In the genomic region with DNA sequence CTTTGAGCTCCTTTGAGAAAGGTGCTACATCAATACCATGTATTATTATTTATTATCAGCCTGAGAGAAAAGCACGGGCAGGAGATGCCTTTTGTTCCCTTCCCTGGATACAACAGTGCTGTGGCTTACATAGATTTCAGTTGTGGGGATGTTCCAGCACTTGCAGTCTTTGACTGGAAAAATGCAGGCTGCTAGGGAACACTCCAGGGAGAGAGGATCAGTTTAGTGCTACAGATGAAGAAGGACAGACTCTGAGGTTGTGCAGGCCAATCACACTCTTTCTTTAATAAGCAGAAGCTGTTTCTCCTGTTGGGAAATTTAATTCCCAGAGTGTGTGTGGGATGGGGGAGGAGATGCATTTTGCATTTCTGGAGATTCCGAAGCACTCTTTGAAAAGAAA, we compare ENCODE assay signal across 2 cellular contexts.
TF ChIP-seq lines count a peak whose summit lies in the region.

No MANE protein-coding gene starts in this region.

TF ChIP-seq in GM23338, 12 proteins besides CTCF, POLR2A, EP300 and RAD21:
- TF ChIP-seq, protein P1, sequence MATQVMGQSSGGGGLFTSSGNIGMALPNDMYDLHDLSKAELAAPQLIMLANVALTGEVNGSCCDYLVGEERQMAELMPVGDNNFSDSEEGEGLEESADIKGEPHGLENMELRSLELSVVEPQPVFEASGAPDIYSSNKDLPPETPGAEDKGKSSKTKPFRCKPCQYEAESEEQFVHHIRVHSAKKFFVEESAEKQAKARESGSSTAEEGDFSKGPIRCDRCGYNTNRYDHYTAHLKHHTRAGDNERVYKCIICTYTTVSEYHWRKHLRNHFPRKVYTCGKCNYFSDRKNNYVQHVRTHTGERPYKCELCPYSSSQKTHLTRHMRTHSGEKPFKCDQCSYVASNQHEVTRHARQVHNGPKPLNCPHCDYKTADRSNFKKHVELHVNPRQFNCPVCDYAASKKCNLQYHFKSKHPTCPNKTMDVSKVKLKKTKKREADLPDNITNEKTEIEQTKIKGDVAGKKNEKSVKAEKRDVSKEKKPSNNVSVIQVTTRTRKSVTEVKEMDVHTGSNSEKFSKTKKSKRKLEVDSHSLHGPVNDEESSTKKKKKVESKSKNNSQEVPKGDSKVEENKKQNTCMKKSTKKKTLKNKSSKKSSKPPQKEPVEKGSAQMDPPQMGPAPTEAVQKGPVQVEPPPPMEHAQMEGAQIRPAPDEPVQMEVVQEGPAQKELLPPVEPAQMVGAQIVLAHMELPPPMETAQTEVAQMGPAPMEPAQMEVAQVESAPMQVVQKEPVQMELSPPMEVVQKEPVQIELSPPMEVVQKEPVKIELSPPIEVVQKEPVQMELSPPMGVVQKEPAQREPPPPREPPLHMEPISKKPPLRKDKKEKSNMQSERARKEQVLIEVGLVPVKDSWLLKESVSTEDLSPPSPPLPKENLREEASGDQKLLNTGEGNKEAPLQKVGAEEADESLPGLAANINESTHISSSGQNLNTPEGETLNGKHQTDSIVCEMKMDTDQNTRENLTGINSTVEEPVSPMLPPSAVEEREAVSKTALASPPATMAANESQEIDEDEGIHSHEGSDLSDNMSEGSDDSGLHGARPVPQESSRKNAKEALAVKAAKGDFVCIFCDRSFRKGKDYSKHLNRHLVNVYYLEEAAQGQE (IDR thresholded peaks at IDR 0.05; ENCODE audit: unreplicated experiment): no peak
- TF ChIP-seq, protein P2, sequence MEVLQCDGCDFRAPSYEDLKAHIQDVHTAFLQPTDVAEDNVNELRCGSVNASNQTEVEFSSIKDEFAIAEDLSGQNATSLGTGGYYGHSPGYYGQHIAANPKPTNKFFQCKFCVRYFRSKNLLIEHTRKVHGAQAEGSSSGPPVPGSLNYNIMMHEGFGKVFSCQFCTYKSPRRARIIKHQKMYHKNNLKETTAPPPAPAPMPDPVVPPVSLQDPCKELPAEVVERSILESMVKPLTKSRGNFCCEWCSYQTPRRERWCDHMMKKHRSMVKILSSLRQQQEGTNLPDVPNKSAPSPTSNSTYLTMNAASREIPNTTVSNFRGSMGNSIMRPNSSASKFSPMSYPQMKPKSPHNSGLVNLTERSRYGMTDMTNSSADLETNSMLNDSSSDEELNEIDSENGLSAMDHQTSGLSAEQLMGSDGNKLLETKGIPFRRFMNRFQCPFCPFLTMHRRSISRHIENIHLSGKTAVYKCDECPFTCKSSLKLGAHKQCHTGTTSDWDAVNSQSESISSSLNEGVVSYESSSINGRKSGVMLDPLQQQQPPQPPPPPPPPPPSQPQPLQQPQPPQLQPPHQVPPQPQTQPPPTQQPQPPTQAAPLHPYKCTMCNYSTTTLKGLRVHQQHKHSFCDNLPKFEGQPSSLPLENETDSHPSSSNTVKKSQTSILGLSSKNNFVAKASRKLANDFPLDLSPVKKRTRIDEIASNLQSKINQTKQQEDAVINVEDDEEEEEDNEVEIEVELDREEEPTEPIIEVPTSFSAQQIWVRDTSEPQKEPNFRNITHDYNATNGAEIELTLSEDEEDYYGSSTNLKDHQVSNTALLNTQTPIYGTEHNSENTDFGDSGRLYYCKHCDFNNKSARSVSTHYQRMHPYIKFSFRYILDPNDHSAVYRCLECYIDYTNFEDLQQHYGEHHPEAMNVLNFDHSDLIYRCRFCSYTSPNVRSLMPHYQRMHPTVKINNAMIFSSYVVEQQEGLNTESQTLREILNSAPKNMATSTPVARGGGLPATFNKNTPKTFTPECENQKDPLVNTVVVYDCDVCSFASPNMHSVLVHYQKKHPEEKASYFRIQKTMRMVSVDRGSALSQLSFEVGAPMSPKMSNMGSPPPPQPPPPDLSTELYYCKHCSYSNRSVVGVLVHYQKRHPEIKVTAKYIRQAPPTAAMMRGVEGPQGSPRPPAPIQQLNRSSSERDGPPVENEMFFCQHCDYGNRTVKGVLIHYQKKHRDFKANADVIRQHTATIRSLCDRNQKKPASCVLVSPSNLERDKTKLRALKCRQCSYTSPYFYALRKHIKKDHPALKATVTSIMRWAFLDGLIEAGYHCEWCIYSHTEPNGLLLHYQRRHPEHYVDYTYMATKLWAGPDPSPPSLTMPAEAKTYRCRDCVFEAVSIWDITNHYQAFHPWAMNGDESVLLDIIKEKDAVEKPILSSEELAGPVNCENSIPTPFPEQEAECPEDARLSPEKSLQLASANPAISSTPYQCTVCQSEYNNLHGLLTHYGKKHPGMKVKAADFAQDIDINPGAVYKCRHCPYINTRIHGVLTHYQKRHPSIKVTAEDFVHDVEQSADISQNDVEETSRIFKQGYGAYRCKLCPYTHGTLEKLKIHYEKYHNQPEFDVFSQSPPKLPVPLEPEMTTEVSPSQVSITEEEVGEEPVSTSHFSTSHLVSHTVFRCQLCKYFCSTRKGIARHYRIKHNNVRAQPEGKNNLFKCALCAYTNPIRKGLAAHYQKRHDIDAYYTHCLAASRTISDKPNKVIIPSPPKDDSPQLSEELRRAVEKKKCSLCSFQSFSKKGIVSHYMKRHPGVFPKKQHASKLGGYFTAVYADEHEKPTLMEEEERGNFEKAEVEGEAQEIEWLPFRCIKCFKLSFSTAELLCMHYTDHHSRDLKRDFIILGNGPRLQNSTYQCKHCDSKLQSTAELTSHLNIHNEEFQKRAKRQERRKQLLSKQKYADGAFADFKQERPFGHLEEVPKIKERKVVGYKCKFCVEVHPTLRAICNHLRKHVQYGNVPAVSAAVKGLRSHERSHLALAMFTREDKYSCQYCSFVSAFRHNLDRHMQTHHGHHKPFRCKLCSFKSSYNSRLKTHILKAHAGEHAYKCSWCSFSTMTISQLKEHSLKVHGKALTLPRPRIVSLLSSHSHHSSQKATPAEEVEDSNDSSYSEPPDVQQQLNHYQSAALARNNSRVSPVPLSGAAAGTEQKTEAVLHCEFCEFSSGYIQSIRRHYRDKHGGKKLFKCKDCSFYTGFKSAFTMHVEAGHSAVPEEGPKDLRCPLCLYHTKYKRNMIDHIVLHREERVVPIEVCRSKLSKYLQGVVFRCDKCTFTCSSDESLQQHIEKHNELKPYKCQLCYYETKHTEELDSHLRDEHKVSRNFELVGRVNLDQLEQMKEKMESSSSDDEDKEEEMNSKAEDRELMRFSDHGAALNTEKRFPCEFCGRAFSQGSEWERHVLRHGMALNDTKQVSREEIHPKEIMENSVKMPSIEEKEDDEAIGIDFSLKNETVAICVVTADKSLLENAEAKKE (CRISPR knock-in tag; IDR thresholded peaks at IDR 0.05): no peak
- TF ChIP-seq EZH2phosphoT487 (IDR thresholded peaks at IDR 0.05; ENCODE audit: unreplicated experiment) (no peak), CREB1 (CRISPR knock-in tag; IDR thresholded peaks at IDR 0.05; ENCODE audit: low read depth) (no peak), ZNF114 (CRISPR knock-in tag; IDR thresholded peaks at IDR 0.05) (no peak), JUNB (IDR thresholded peaks at IDR 0.05; ENCODE audit: unreplicated experiment) (no peak), POLR2AphosphoS5 (IDR thresholded peaks at IDR 0.05; ENCODE audit: low read depth) (no peak), EZH2 (IDR thresholded peaks at IDR 0.05; ENCODE audit: low read depth, unreplicated experiment) (no peak)
- TF ChIP-seq, protein P3, sequence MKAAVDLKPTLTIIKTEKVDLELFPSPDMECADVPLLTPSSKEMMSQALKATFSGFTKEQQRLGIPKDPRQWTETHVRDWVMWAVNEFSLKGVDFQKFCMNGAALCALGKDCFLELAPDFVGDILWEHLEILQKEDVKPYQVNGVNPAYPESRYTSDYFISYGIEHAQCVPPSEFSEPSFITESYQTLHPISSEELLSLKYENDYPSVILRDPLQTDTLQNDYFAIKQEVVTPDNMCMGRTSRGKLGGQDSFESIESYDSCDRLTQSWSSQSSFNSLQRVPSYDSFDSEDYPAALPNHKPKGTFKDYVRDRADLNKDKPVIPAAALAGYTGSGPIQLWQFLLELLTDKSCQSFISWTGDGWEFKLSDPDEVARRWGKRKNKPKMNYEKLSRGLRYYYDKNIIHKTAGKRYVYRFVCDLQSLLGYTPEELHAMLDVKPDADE (IDR thresholded peaks at IDR 0.05): no peak

TF ChIP-seq in WTC11, 78 proteins besides CTCF, POLR2A, EP300 and RAD21 (continued from another document and continues in another):
- TF ChIP-seq, protein P4, sequence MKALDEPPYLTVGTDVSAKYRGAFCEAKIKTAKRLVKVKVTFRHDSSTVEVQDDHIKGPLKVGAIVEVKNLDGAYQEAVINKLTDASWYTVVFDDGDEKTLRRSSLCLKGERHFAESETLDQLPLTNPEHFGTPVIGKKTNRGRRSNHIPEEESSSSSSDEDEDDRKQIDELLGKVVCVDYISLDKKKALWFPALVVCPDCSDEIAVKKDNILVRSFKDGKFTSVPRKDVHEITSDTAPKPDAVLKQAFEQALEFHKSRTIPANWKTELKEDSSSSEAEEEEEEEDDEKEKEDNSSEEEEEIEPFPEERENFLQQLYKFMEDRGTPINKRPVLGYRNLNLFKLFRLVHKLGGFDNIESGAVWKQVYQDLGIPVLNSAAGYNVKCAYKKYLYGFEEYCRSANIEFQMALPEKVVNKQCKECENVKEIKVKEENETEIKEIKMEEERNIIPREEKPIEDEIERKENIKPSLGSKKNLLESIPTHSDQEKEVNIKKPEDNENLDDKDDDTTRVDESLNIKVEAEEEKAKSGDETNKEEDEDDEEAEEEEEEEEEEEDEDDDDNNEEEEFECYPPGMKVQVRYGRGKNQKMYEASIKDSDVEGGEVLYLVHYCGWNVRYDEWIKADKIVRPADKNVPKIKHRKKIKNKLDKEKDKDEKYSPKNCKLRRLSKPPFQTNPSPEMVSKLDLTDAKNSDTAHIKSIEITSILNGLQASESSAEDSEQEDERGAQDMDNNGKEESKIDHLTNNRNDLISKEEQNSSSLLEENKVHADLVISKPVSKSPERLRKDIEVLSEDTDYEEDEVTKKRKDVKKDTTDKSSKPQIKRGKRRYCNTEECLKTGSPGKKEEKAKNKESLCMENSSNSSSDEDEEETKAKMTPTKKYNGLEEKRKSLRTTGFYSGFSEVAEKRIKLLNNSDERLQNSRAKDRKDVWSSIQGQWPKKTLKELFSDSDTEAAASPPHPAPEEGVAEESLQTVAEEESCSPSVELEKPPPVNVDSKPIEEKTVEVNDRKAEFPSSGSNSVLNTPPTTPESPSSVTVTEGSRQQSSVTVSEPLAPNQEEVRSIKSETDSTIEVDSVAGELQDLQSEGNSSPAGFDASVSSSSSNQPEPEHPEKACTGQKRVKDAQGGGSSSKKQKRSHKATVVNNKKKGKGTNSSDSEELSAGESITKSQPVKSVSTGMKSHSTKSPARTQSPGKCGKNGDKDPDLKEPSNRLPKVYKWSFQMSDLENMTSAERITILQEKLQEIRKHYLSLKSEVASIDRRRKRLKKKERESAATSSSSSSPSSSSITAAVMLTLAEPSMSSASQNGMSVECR (CRISPR knock-in tag; IDR thresholded peaks at IDR 0.05; ENCODE audit: borderline replicate concordance): no peak
- TF ChIP-seq, protein P5, sequence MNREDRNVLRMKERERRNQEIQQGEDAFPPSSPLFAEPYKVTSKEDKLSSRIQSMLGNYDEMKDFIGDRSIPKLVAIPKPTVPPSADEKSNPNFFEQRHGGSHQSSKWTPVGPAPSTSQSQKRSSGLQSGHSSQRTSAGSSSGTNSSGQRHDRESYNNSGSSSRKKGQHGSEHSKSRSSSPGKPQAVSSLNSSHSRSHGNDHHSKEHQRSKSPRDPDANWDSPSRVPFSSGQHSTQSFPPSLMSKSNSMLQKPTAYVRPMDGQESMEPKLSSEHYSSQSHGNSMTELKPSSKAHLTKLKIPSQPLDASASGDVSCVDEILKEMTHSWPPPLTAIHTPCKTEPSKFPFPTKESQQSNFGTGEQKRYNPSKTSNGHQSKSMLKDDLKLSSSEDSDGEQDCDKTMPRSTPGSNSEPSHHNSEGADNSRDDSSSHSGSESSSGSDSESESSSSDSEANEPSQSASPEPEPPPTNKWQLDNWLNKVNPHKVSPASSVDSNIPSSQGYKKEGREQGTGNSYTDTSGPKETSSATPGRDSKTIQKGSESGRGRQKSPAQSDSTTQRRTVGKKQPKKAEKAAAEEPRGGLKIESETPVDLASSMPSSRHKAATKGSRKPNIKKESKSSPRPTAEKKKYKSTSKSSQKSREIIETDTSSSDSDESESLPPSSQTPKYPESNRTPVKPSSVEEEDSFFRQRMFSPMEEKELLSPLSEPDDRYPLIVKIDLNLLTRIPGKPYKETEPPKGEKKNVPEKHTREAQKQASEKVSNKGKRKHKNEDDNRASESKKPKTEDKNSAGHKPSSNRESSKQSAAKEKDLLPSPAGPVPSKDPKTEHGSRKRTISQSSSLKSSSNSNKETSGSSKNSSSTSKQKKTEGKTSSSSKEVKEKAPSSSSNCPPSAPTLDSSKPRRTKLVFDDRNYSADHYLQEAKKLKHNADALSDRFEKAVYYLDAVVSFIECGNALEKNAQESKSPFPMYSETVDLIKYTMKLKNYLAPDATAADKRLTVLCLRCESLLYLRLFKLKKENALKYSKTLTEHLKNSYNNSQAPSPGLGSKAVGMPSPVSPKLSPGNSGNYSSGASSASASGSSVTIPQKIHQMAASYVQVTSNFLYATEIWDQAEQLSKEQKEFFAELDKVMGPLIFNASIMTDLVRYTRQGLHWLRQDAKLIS (CRISPR knock-in tag; IDR thresholded peaks at IDR 0.05; ENCODE audit: borderline replicate concordance): no peak
- TF ChIP-seq FOXJ3 (CRISPR knock-in tag; IDR thresholded peaks at IDR 0.05; ENCODE audit: borderline replicate concordance) (no peak), CBFB (CRISPR knock-in tag; IDR thresholded peaks at IDR 0.05; ENCODE audit: low read depth) (no peak), ZNF396 (CRISPR knock-in tag; IDR thresholded peaks at IDR 0.05; ENCODE audit: borderline replicate concordance) (no peak), ZNF423 (CRISPR knock-in tag; IDR thresholded peaks at IDR 0.05) (no peak), JUN (CRISPR knock-in tag; IDR thresholded peaks at IDR 0.05) (no peak)
- TF ChIP-seq, protein P6, sequence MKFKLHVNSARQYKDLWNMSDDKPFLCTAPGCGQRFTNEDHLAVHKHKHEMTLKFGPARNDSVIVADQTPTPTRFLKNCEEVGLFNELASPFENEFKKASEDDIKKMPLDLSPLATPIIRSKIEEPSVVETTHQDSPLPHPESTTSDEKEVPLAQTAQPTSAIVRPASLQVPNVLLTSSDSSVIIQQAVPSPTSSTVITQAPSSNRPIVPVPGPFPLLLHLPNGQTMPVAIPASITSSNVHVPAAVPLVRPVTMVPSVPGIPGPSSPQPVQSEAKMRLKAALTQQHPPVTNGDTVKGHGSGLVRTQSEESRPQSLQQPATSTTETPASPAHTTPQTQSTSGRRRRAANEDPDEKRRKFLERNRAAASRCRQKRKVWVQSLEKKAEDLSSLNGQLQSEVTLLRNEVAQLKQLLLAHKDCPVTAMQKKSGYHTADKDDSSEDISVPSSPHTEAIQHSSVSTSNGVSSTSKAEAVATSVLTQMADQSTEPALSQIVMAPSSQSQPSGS (CRISPR knock-in tag; IDR thresholded peaks at IDR 0.05; ENCODE audit: borderline replicate concordance, low read depth): no peak
